Comparison of ENCODE assay signal across 1 cellular context in the genomic region with DNA sequence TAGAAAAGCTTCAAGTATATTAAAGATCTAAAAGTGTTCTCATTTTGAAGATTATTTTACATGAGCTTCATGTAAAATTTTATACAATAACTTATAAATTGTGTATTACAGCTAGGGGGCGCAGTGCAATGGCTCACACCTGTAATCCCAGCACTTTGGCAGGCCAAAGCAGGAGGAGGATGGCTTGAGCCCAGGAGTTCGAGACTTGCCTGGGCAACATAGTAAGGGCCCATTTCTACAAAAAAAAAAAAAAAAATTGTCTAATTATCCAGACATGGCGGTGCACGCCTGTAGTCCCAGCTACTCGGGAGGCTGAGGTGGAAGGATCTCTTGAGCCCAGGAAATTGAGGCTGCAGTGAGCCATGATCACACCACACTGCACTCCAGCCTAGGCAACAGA.
TF ChIP-seq lines count a peak whose summit lies in the region.

No MANE protein-coding gene starts in this region.

TF ChIP-seq in endothelial cell of umbilical vein, 7 proteins besides CTCF, POLR2A, EP300 and RAD21:
- no peak for TF ChIP-seq GATA2 (IDR thresholded peaks at IDR 0.05; ENCODE audit: insufficient read depth, insufficient read length, low read depth, low read length)
- TF ChIP-seq, protein P1, sequence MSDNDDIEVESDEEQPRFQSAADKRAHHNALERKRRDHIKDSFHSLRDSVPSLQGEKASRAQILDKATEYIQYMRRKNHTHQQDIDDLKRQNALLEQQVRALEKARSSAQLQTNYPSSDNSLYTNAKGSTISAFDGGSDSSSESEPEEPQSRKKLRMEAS (IDR thresholded peaks at IDR 0.05; ENCODE audit: insufficient read depth, insufficient read length): no peak
- no peak for TF ChIP-seq FOS (IDR thresholded peaks at IDR 0.05; ENCODE audit: borderline replicate concordance, insufficient read depth, low read length)
- TF ChIP-seq MYC (IDR thresholded peaks at IDR 0.05; ENCODE audit: low read depth, low read length): no peak
- TF ChIP-seq EZH2 (IDR thresholded peaks at IDR 0.05; ENCODE audit: borderline replicate concordance, low read depth, low read length, severe bottlenecking): no peak
- no peak for TF ChIP-seq JUN (IDR thresholded peaks at IDR 0.05; ENCODE audit: borderline replicate concordance, insufficient read depth, insufficient read length, low read depth)
- no peak for TF ChIP-seq POLR2AphosphoS5 (IDR thresholded peaks at IDR 0.05; ENCODE audit: insufficient read depth, low read depth, low read length)
TF ChIP-seq in endothelial cell of umbilical vein: peak in this region for 0.
